Comparison of ENCODE assay signal across 11 cellular contexts in the genomic region with DNA sequence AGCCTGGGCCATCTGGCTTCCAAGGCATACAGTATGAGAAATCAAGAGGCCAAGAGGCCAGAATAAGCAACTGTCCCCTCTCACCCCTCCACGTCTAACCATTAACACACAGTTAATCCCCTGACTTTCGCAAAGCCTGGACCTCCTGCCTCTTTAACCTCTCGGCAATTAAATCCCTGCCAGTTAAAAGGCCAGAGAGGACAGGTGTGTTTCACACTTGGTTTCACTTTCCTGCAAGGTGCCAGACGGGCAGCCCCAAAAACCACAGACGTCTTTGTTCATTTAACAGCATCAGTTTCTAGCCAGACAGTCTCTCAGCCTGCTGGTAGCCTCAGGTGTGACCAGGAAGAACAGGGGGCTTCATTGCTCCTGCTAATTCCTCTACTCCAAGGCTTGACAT.
DNase-seq lines count a peak whose midpoint lies in the region; ATAC-seq and TF ChIP-seq lines count a peak whose summit lies in the region.
"Had no signal": no experiment of that assay in that cellular context is flagged by ENCODE, and none has a peak within 500 bp of the region (broad histone marks: within the 10 kb centered on the region; RNA-seq: fewer than 3 reads in every experiment).

No MANE protein-coding gene starts in this region.

- DNase-seq in DMS153 (lab: John Stamatoyannopoulos, UW): peak; percentile 60
- no peak for DNase-seq in DMS153 treated with DMSO at 0.1 percent for 48 hours (lab: John Stamatoyannopoulos, UW; ENCODE audit: unreplicated experiment)
- peak; percentile 32 for DNase-seq in NCI-H2196 (lab: John Stamatoyannopoulos, UW; ENCODE audit: unreplicated experiment)
- peak in 1 of 3 donors; percentile 25 for DNase-seq in mucosa of descending colon
- DNase-seq in naive thymus-derived CD8-positive, alpha-beta T cell: no peak
- no peak for DNase-seq in OCI-M2 (lab: John Stamatoyannopoulos, UW; ENCODE audit: unreplicated experiment)
- DNase-seq: activated CD8-positive, alpha-beta memory T cell treated with anti-CD3 and anti-CD28 coated beads, Interleukin-2, amount 50 U/mL, for 48 hours; GDM1; upper lobe of left lung had no signal

- H3K36me3 Mint-ChIP-seq in naive thymus-derived CD8-positive, alpha-beta T cell: no peaks in the 10 kb centered on the region

- no peak overlapping the region for H3K4me3 Mint-ChIP-seq in naive thymus-derived CD8-positive, alpha-beta T cell

- no peaks in the 10 kb centered on the region for H3K9me3 ChIP-seq in mucosa of descending colon
- H3K9me3 ChIP-seq: upper lobe of left lung had no signal

- intact Hi-C loops in mucosa of descending colon (cut with DNase I, micrococcal nuclease): no loop called here

- POLR2A ChIA-PET in naive thymus-derived CD8-positive, alpha-beta T cell (lab: Charles Lee): no interaction called here

- peak overlapping the region in 2 of 10 donors; percentile 49 to 69 for H3K27ac Mint-ChIP-seq in naive thymus-derived CD8-positive, alpha-beta T cell

- peaks cover 4 to 19% (median 6%) of the 10 kb centered on the region in 4 donors for H3K4me1 Mint-ChIP-seq in naive thymus-derived CD8-positive, alpha-beta T cell

- peaks cover 1 to 12% (median 3%) of the 10 kb centered on the region in 5 donors for H3K27me3 Mint-ChIP-seq in naive thymus-derived CD8-positive, alpha-beta T cell

- ATAC-seq in HG03039 (IDR thresholded peaks at IDR 0.05; ENCODE audit: unreplicated experiment) (peak; percentile 76), mucosa of descending colon (peak; percentile 86), GM18868 (IDR thresholded peaks at IDR 0.05; ENCODE audit: unreplicated experiment) (no peak)
- ATAC-seq in naive thymus-derived CD8-positive, alpha-beta T cell: no peak

- H3K4me1 ChIP-seq in mucosa of descending colon (ENCODE audit: low read depth): no peaks in the 10 kb centered on the region

- no peak overlapping the region for H3K4me3 ChIP-seq in mucosa of descending colon
- H3K4me3 ChIP-seq: upper lobe of left lung had no signal

- TF ChIP-seq CTCF in mucosa of descending colon (IDR thresholded peaks at IDR 0.05): no peak

- no peaks in the 10 kb centered on the region for H3K9me3 Mint-ChIP-seq in naive thymus-derived CD8-positive, alpha-beta T cell

- no peaks in the 10 kb centered on the region for H3K36me3 ChIP-seq in mucosa of descending colon (ENCODE audit: low read depth)
- H3K36me3 ChIP-seq: upper lobe of left lung had no signal

Comparison
In these comparisons a context has a peak if more than half of its experiments do, and no peak if none do; other contexts are left out.
1. DNase-seq: peak in DMS153 (single experiment) and NCI-H2196 (single experiment); none in DMS153 treated with DMSO at 0.1 percent for 48 hours (single experiment), naive thymus-derived CD8-positive, alpha-beta T cell (0 of 10) and OCI-M2 (single experiment).
2. ATAC-seq: peak in HG03039 (single experiment) and mucosa of descending colon (single experiment); none in GM18868 (single experiment) and naive thymus-derived CD8-positive, alpha-beta T cell (0 of 2).